Comparison of ENCODE assay signal across 24 cellular contexts in genomic region chr14:75844486-75844885, GRCh38.
DNase-seq lines count a peak whose midpoint lies in the region; ATAC-seq and TF ChIP-seq lines count a peak whose summit lies in the region.
"Had no signal": no experiment of that assay in that cellular context is flagged by ENCODE, and none has a peak within 500 bp of the region (broad histone marks: within the 10 kb centered on the region; RNA-seq: fewer than 3 reads in every experiment).

No MANE protein-coding gene starts in this region.

- H2AFZ ChIP-seq in IMR-90 (replicated peaks; ENCODE audit: low read length, poor library complexity), result no peak overlapping the region

- no peaks in the 10 kb centered on the region for H4K20me1 ChIP-seq in IMR-90 (ENCODE audit: insufficient read depth, low read length)
- H4K20me1 ChIP-seq: BLaER1 had no signal

- no peak overlapping the region for H3K4me3 Mint-ChIP-seq in chondrocyte (ENCODE audit: unreplicated experiment)
- no peak overlapping the region for H3K4me3 Mint-ChIP-seq in osteocyte (ENCODE audit: unreplicated experiment)
- no peak overlapping the region for H3K4me3 Mint-ChIP-seq in activated CD4-positive, alpha-beta T cell treated with anti-CD3 and anti-CD28 coated beads, Interleukin-2, amount 10 ng/mL, durations not matched to agents 24 days and 14 days
- H3K4me3 Mint-ChIP-seq: CD14-positive monocyte; CD4-positive, alpha-beta memory T cell; CD4-positive, CD25-positive, alpha-beta regulatory T cell; CD8-positive, alpha-beta memory T cell had no signal

- no peak overlapping the region for H4K91ac ChIP-seq in IMR-90 (ENCODE audit: insufficient read depth, low read depth, low read length)

- TF ChIP-seq POLR2A in IMR-90 (IDR thresholded peaks at IDR 0.05; ENCODE audit: low read depth, low read length), result no peak

- no peaks in the 10 kb centered on the region for H3K27me3 ChIP-seq in IMR-90 (ENCODE audit: control insufficient read depth, insufficient read depth, low read length)
- H3K27me3 ChIP-seq: BE2C, BLaER1 had no signal

- no peak for DNase-seq in IMR-90
- DNase-seq in chondrocyte (ENCODE audit: low spot score), result no peak
- DNase-seq in osteocyte (ENCODE audit: extremely low spot score, unreplicated experiment), result no peak
- no peak for DNase-seq in superior temporal gyrus (ENCODE audit: extremely low spot score)
- DNase-seq in left lobe of liver (ENCODE audit: low spot score), result no peak
- DNase-seq in activated CD4-positive, alpha-beta T cell treated with anti-CD3 and anti-CD28 coated beads, Interleukin-2, amount 10 ng/mL, durations not matched to agents 24 days and 14 days, result no peak
- DNase-seq: 8988T; ACHN; BE2C; C1 segment of cervical spinal cord; CD4-positive, alpha-beta memory T cell; CD4-positive, CD25-positive, alpha-beta regulatory T cell; CD8-positive, alpha-beta memory T cell; COR-L47; DMS 273 treated with DMSO at 0.1 percent for 48 hours; DMS153; DMS53; DMS79; DND-41; GDM1 had no signal

- H3K4me3 ChIP-seq in IMR-90 (ENCODE audit: insufficient read depth, low read depth, low read length), result no peak overlapping the region
- H3K4me3 ChIP-seq: BLaER1, GM12878 had no signal

- H2BK20ac ChIP-seq in IMR-90 (ENCODE audit: low read depth, low read length), result no peak overlapping the region

- ATAC-seq in IMR-90 (ENCODE audit: low read depth) (no peak), left lobe of liver (no peak), GM21360 (IDR thresholded peaks at IDR 0.05; ENCODE audit: unreplicated experiment) (no peak)
- ATAC-seq: GM12878 had no signal

- no peak overlapping the region for H3K56ac ChIP-seq in IMR-90 (ENCODE audit: extremely low read depth, insufficient read depth, low read length)

- in situ Hi-C loops in IMR-90 (cut with MboI; ENCODE audit: low sequenced_read_pairs), result no loop called here

- H3K27ac Mint-ChIP-seq in chondrocyte (ENCODE audit: unreplicated experiment) (peak overlapping the region; percentile 86), osteocyte (ENCODE audit: unreplicated experiment) (peak overlapping the region; percentile 91)
- no peak overlapping the region for H3K27ac Mint-ChIP-seq in activated CD4-positive, alpha-beta T cell treated with anti-CD3 and anti-CD28 coated beads, Interleukin-2, amount 10 ng/mL, durations not matched to agents 24 days and 14 days
- H3K27ac Mint-ChIP-seq: CD14-positive monocyte; CD4-positive, alpha-beta memory T cell; CD8-positive, alpha-beta memory T cell had no signal

- dilution Hi-C loops in IMR-90 (cut with HindIII; ENCODE audit: low sequenced_read_pairs, unreplicated experiment), result no loop called here

- H3K4me1 Mint-ChIP-seq in chondrocyte (ENCODE audit: low read depth), result peaks cover 82% of the 10 kb centered on the region
- peaks cover 66% of the 10 kb centered on the region for H3K4me1 Mint-ChIP-seq in osteocyte (ENCODE audit: unreplicated experiment)
- peaks cover 2% of the 10 kb centered on the region for H3K4me1 Mint-ChIP-seq in activated CD4-positive, alpha-beta T cell treated with anti-CD3 and anti-CD28 coated beads, Interleukin-2, amount 10 ng/mL, durations not matched to agents 24 days and 14 days
- H3K4me1 Mint-ChIP-seq: CD14-positive monocyte; CD4-positive, alpha-beta memory T cell; CD8-positive, alpha-beta memory T cell had no signal

- no peak for TF ChIP-seq RAD21 in IMR-90 (IDR thresholded peaks at IDR 0.05; ENCODE audit: low read length)

- H2BK15ac ChIP-seq in IMR-90 (ENCODE audit: low read depth, low read length), result no peak overlapping the region

- H3K79me1 ChIP-seq in IMR-90 (ENCODE audit: low read depth in 1 of 2, low read length in 2 of 2), result no peaks in the 10 kb centered on the region

- H3K14ac ChIP-seq in IMR-90 (replicated peaks; ENCODE audit: low read depth, low read length), result no peak overlapping the region

- H3K9ac ChIP-seq in IMR-90 (ENCODE audit: low read depth, low read length), result no peak overlapping the region
- H3K9ac ChIP-seq: BLaER1 had no signal

- POLR2A ChIA-PET in IMR-90 (lab: Charles Lee; ENCODE audit: unreplicated experiment), result no interaction called here

- no peaks in the 10 kb centered on the region for H3K36me3 ChIP-seq in IMR-90 (ENCODE audit: control insufficient read depth, insufficient read depth, low read length)

- CTCF ChIA-PET in IMR-90 (lab: Yijun Ruan, JAX), result interaction anchor here (0.5 kb wide), 1 partner anchor 294 kb away, joined by 3 read pairs; no protein-coding TSS in a partner anchor

- H2AK9ac ChIP-seq in IMR-90 (replicated peaks; ENCODE audit: low read depth, low read length, poor library complexity), result no peak overlapping the region

- H3K27me3 Mint-ChIP-seq in chondrocyte (ENCODE audit: low read depth) (no peaks in the 10 kb centered on the region), osteocyte (ENCODE audit: unreplicated experiment) (no peaks in the 10 kb centered on the region)
- no peaks in the 10 kb centered on the region for H3K27me3 Mint-ChIP-seq in activated CD4-positive, alpha-beta T cell treated with anti-CD3 and anti-CD28 coated beads, Interleukin-2, amount 10 ng/mL, durations not matched to agents 24 days and 14 days
- H3K27me3 Mint-ChIP-seq: CD4-positive, alpha-beta memory T cell; CD4-positive, CD25-positive, alpha-beta regulatory T cell; CD8-positive, alpha-beta memory T cell had no signal

- H3K18ac ChIP-seq in IMR-90 (ENCODE audit: low read depth, low read length), result peak overlapping the region; percentile 61; the same call in 1 of the 2 replicates

- H2BK5ac ChIP-seq in IMR-90 (ENCODE audit: low read depth, low read length, poor library complexity, severe bottlenecking), result no peak overlapping the region

- BruUV-seq in IMR-90 (replicated peaks; lab: Mats Ljungman, UMichigan), result no TSS peak

- no peak overlapping the region for H2BK120ac ChIP-seq in IMR-90 (ENCODE audit: low read depth, low read length)

- H3K9me1 ChIP-seq in IMR-90 (ENCODE audit: insufficient read depth, low read length), result no peaks in the 10 kb centered on the region; the same call in 1 of the 2 replicates

- no peaks in the 10 kb centered on the region for H3K9me3 ChIP-seq in IMR-90 (ENCODE audit: control insufficient read depth, insufficient read depth, low read length)
- H3K9me3 ChIP-seq: BE2C had no signal

- H3K27ac ChIP-seq in IMR-90 (ENCODE audit: insufficient read depth, low read length), result no peak overlapping the region
- H3K27ac ChIP-seq: BLaER1 had no signal

- H2AK5ac ChIP-seq in IMR-90 (ENCODE audit: low read depth, low read length), result no peak overlapping the region

- no peak overlapping the region; the same call in 1 of the 2 replicates for H4K5ac ChIP-seq in IMR-90 (ENCODE audit: low read depth, low read length)

- H3K36me3 Mint-ChIP-seq in chondrocyte (ENCODE audit: low read depth) (peaks cover 1% of the 10 kb centered on the region), osteocyte (ENCODE audit: unreplicated experiment) (peaks cover 11% of the 10 kb centered on the region)
- peaks cover 16% of the 10 kb centered on the region for H3K36me3 Mint-ChIP-seq in activated CD4-positive, alpha-beta T cell treated with anti-CD3 and anti-CD28 coated beads, Interleukin-2, amount 10 ng/mL, durations not matched to agents 24 days and 14 days (ENCODE audit: low read depth)

- H3K23ac ChIP-seq in IMR-90 (ENCODE audit: low read depth, low read length), result no peak overlapping the region

- peaks cover 16% of the 10 kb centered on the region for H3K4me1 ChIP-seq in IMR-90 (ENCODE audit: control insufficient read depth, insufficient read depth, low read length)
- H3K4me1 ChIP-seq: BE2C, BLaER1 had no signal

- H3K4ac ChIP-seq in IMR-90 (ENCODE audit: low read depth, low read length), result no peak overlapping the region

- TF ChIP-seq CTCF in IMR-90 (conservative IDR thresholded peaks at IDR 0.05; ENCODE audit: low read depth, low read length) (no peak), chondrocyte (IDR thresholded peaks at IDR 0.05) (no peak), osteocyte (IDR thresholded peaks at IDR 0.05) (no peak)

- no peak overlapping the region for H4K8ac ChIP-seq in IMR-90 (ENCODE audit: low read depth in 2 of 2, low read length in 2 of 2)

- intact Hi-C loops in IMR-90 (cut with micrococcal nuclease), result no loop called here
- intact Hi-C loops in activated CD4-positive, alpha-beta T cell treated with anti-CD3 and anti-CD28 coated beads, Interleukin-2, amount 10 ng/mL, durations not matched to agents 24 days and 14 days (cut with micrococcal nuclease), result no loop called here

- no peak overlapping the region for H3K4me2 ChIP-seq in IMR-90 (ENCODE audit: low read depth, low read length)
- H3K4me2 ChIP-seq: BLaER1 had no signal

- H3K9me3 Mint-ChIP-seq in chondrocyte (ENCODE audit: low read depth) (peaks cover 6% of the 10 kb centered on the region), osteocyte (ENCODE audit: unreplicated experiment) (no peaks in the 10 kb centered on the region)
- peaks cover 6% of the 10 kb centered on the region for H3K9me3 Mint-ChIP-seq in activated CD4-positive, alpha-beta T cell treated with anti-CD3 and anti-CD28 coated beads, Interleukin-2, amount 10 ng/mL, durations not matched to agents 24 days and 14 days
- H3K9me3 Mint-ChIP-seq: CD14-positive monocyte; CD4-positive, alpha-beta memory T cell; CD4-positive, CD25-positive, alpha-beta regulatory T cell; CD8-positive, alpha-beta memory T cell had no signal

TF ChIP-seq in IMR-90, 13 proteins besides CTCF, POLR2A, EP300 and RAD21:
- TF ChIP-seq RFX5 (IDR thresholded peaks at IDR 0.05; ENCODE audit: low read depth, low read length) (no peak), MXI1 (IDR thresholded peaks at IDR 0.05; ENCODE audit: borderline replicate concordance, low read depth, low read length) (no peak)
- TF ChIP-seq, protein P1, sequence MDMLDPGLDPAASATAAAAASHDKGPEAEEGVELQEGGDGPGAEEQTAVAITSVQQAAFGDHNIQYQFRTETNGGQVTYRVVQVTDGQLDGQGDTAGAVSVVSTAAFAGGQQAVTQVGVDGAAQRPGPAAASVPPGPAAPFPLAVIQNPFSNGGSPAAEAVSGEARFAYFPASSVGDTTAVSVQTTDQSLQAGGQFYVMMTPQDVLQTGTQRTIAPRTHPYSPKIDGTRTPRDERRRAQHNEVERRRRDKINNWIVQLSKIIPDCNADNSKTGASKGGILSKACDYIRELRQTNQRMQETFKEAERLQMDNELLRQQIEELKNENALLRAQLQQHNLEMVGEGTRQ (IDR thresholded peaks at IDR 0.05; ENCODE audit: low read depth, low read length), result no peak
